Comparison of ENCODE assay signal across 1 cellular context in the genomic region with DNA sequence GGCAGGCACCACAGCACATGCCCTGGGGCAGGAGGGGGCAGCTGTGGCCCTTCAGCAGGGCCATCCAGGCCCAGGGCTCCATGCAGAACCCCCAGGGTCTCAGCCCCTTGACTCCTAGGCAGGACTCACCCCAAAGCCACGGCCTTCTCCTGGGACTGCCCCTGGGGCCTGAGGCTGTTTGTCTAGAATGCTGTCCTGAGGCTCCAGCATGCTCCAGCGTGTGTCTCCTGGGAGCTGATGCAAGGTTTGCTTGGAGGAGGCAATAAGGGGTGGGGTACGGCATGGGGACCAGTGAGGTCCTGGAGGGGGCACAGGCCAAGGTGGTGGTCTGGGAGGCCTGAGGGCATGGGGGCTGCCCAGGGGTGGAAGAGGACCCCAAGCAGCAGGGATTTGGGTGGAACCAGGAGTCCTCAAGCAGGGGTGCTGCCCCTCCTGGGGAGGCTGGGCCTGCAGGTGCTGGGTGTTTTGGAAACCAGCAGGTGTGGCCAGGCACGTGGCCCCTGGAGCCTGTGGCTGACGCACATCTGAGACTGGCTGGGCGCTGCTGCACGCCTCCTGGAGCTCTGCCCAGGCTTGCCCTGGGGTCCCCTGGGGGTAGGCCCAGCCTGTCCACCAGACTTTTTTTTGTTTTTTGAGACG.
TF ChIP-seq lines count a peak whose summit lies in the region.

No MANE protein-coding gene starts in this region.

TF ChIP-seq in H1, 55 proteins besides CTCF, POLR2A, EP300 and RAD21:
- TF ChIP-seq RFX5 (IDR thresholded peaks at IDR 0.05; ENCODE audit: borderline replicate concordance, low read depth, low read length) (no peak), GABPA (IDR thresholded peaks at IDR 0.05; ENCODE audit: borderline replicate concordance, insufficient read depth, low read length) (no peak), HDAC2 (IDR thresholded peaks at IDR 0.05; ENCODE audit: borderline replicate concordance in 1 of 2, low read depth in 2 of 2, low read length in 2 of 2) (no peak), MAFK (IDR thresholded peaks at IDR 0.05; ENCODE audit: low read depth, low read length) (no peak), BRCA1 (IDR thresholded peaks at IDR 0.05; ENCODE audit: low read depth, low read length) (no peak), KDM4A (IDR thresholded peaks at IDR 0.05; ENCODE audit: low read depth, low read length, severe bottlenecking) (no peak)
